25 cellular contexts compared by ENCODE assay signal in genomic region chr5:77285442-77285841, GRCh38.
"Had no signal": no experiment of that assay in that cellular context is flagged by ENCODE, and none has a peak within 500 bp of the region (broad histone marks: within the 10 kb centered on the region; RNA-seq: fewer than 3 reads in every experiment).

No MANE protein-coding gene starts in this region.

- H3K27ac ChIP-seq: ascending aorta, breast epithelium, cardiac muscle cell, coronary artery, epithelial cell of prostate had no signal

- H3K9me3 ChIP-seq: ascending aorta, breast epithelium had no signal

- H3K4me3 ChIP-seq: ascending aorta, breast epithelium, cardiac muscle cell, coronary artery had no signal

- H3K4me1 ChIP-seq: breast epithelium had no signal

- H3K27me3 ChIP-seq: ascending aorta, breast epithelium, cardiac muscle cell had no signal

- DNase-seq: activated CD4-positive, alpha-beta memory T cell treated with anti-CD3 and anti-CD28 coated beads, Interleukin-2, amount 10 ng/mL, durations not matched to agents 7 days and 5 days; activated CD4-positive, alpha-beta T cell treated with anti-CD3 and anti-CD28 coated beads for 1 hour; activated CD4-positive, alpha-beta T cell treated with anti-CD3 and anti-CD28 coated beads for 4 hours; activated CD4-positive, alpha-beta T cell treated with anti-CD3 and anti-CD28 coated beads, Interleukin-2, amount 10 ng/mL, durations not matched to agents 7 days and 5 days; activated CD4-positive, alpha-beta T cell treated with anti-CD3 and anti-CD28 coated beads, Interleukin-2, amount 50 U/mL, for 4 hours; activated CD8-positive, alpha-beta memory T cell treated with anti-CD3 and anti-CD28 coated beads, Interleukin-2, amount 50 U/mL, for 48 hours; activated gamma-delta T cell; activated naive CD4-positive, alpha-beta T cell; activated naive CD4-positive, alpha-beta T cell treated with anti-CD3 and anti-CD28 coated beads, Interleukin-2, amount 10 ng/mL, durations not matched to agents 7 days and 5 days; activated naive CD8-positive, alpha-beta T cell treated with anti-CD3 and anti-CD28 coated beads, Interleukin-2, amount 10 ng/mL, durations not matched to agents 7 days and 5 days; activated T-cell treated with anti-CD3 and anti-CD28 coated beads for 4 hours; activated T-cell treated with anti-CD3 and anti-CD28 coated beads, Interleukin-2, amount 50 U/mL, for 24 hours; activated T-cell treated with anti-CD3 and anti-CD28 coated beads, Interleukin-2, amount 50 U/mL, for 72 hours; dermis blood vessel endothelial cell; effector CD4-positive, alpha-beta T cell; effector memory CD8-positive, alpha-beta T cell; foreskin fibroblast; head of caudate nucleus; T-helper 2 cell had no signal

- H3K36me3 ChIP-seq: ascending aorta, breast epithelium, cardiac muscle cell had no signal

- ATAC-seq: activated naive CD4-positive, alpha-beta T cell treated with anti-CD3 and anti-CD28 coated beads, Interleukin-2, amount 50 U/mL, for 72 hours; activated T-cell treated with anti-CD3 and anti-CD28 coated beads, Interleukin-2, amount 50 U/mL, for 72 hours; effector memory CD8-positive, alpha-beta T cell had no signal
